16 cellular contexts compared by ENCODE assay signal in genomic region chr3:61315874-61316273, GRCh38.
A peak's percentile ranks its signal among the peaks of the same experiment; 100 is the strongest.
DNase-seq lines count a peak whose midpoint lies in the region; ATAC-seq and TF ChIP-seq lines count a peak whose summit lies in the region.
"Had no signal": no experiment of that assay in that cellular context is flagged by ENCODE, and none has a peak within 500 bp of the region (broad histone marks: within the 10 kb centered on the region; RNA-seq: fewer than 3 reads in every experiment).

No MANE protein-coding gene starts in this region.

- H3K14ac ChIP-seq in neuronal stem cell (ENCODE audit: low read length): no peak overlapping the region

- H3K27me3 ChIP-seq in GM23248 (replicated peaks; ENCODE audit: insufficient read depth): no peaks in the 10 kb centered on the region
- no peaks in the 10 kb centered on the region for H3K27me3 ChIP-seq in neuronal stem cell (ENCODE audit: control insufficient read depth in 3 of 3, insufficient read depth in 3 of 3, low read depth in 1 of 3, low read length in 3 of 3)

- H4K20me1 ChIP-seq in GM23248 (ENCODE audit: insufficient read depth): no peaks in the 10 kb centered on the region

- H3K4me3 ChIP-seq in GM23248 (no peak overlapping the region), fibroblast of villous mesenchyme (ENCODE audit: low read depth, low read length) (no peak overlapping the region), neuronal stem cell (ENCODE audit: low read length in 2 of 2) (no peak overlapping the region)

- DNase-seq in GM23248 (peak; percentile 35), RPMI7951 (ENCODE audit: low read depth) (peak; percentile 27), fibroblast of villous mesenchyme (ENCODE audit: low read depth) (peak; percentile 2), neuronal stem cell (ENCODE audit: low spot score) (peak; percentile 11), DMS79 (lab: John Stamatoyannopoulos, UW) (no peak), GM19238 (ENCODE audit: insufficient read length, low spot score) (no peak)
- DNase-seq: activated CD4-positive, alpha-beta T cell treated with anti-CD3 and anti-CD28 coated beads for 4 hours; activated effector memory CD4-positive, alpha-beta T cell treated with Interleukin-2 at 50 U/mL for 16 hours; CD8-positive, alpha-beta T cell; NCI-H1092 treated with DMSO at 0.1 percent for 48 hours; NCI-H524; occipital lobe; SIG-M5; stimulated activated CD4-positive, alpha-beta T cell treated with anti-CD3 and anti-CD28 coated beads, Interleukin-1b, Interleukin-23, amount 100 ng/mL, for 48 hours; stimulated activated naive CD4-positive, alpha-beta T cell treated with Interleukin-2 at 50 U/mL for 16 hours had no signal

- WGBS in GM23248 (ENCODE audit: low coverage in 1 of 2, low lambda C conversion rate in 2 of 2, missing lambda C conversion rate in 2 of 2), 2 experiments: 9 to 13% methylated on average over 3 of the region's 3 CpGs
- WGBS in neuronal stem cell (ENCODE audit: extremely low coverage in 2 of 2, insufficient read length in 2 of 2, insufficient replicate concordance in 1 of 2), 2 donors: no CpG with 5 or more reads among the region's 3 CpGs

- no peaks in the 10 kb centered on the region for H3K9me2 ChIP-seq in GM23248 (ENCODE audit: insufficient read depth)

- H2BK12ac ChIP-seq in neuronal stem cell (ENCODE audit: low read length): no peak overlapping the region

- no peak overlapping the region for H2BK15ac ChIP-seq in neuronal stem cell (ENCODE audit: low read length)

- H3K4ac ChIP-seq in neuronal stem cell (ENCODE audit: low read length): no peak overlapping the region

- H3K9me3 ChIP-seq in GM23248 (ENCODE audit: low read depth): no peaks in the 10 kb centered on the region
- H3K9me3 ChIP-seq in neuronal stem cell (replicated peaks in 1 of 2; ENCODE audit: control insufficient read depth in 2 of 2, insufficient read depth in 1 of 2, low read depth in 1 of 2, low read length in 2 of 2): no peaks in the 10 kb centered on the region

- H2BK120ac ChIP-seq in neuronal stem cell (ENCODE audit: low read depth, low read length): no peak overlapping the region

- H3F3A ChIP-seq in GM23248 (ENCODE audit: insufficient read depth): no peaks in the 10 kb centered on the region

- no peaks in the 10 kb centered on the region for H3K4me1 ChIP-seq in GM23248 (ENCODE audit: insufficient read depth)
- no peaks in the 10 kb centered on the region for H3K4me1 ChIP-seq in neuronal stem cell (ENCODE audit: control insufficient read depth in 2 of 2, insufficient read depth in 1 of 2, low read depth in 1 of 2, low read length in 2 of 2)

- no peak overlapping the region for H4K91ac ChIP-seq in neuronal stem cell (ENCODE audit: low read depth, low read length, poor library complexity)

- H3K79me2 ChIP-seq in GM23248 (ENCODE audit: insufficient read depth): no peaks in the 10 kb centered on the region

- no peak overlapping the region for H2BK5ac ChIP-seq in neuronal stem cell (ENCODE audit: low read length)

- no peak overlapping the region for H4K8ac ChIP-seq in neuronal stem cell (ENCODE audit: low read depth, low read length)

- no peak overlapping the region for H3K9ac ChIP-seq in GM23248
- no peak overlapping the region for H3K9ac ChIP-seq in neuronal stem cell (ENCODE audit: low read depth, low read length, poor library complexity)

- H2AFZ ChIP-seq in GM23248 (no peak overlapping the region), neuronal stem cell (ENCODE audit: low read length) (no peak overlapping the region)

- no peak for TF ChIP-seq CTCF in fibroblast of villous mesenchyme (IDR thresholded peaks at IDR 0.05; ENCODE audit: insufficient read depth, low read depth, low read length)

- no peak for ATAC-seq in HG02973 (IDR thresholded peaks at IDR 0.05; ENCODE audit: unreplicated experiment)
- ATAC-seq: CD8-positive, alpha-beta T cell had no signal

- H2AK5ac ChIP-seq in neuronal stem cell (ENCODE audit: low read depth, low read length): no peak overlapping the region

- H3K4me2 ChIP-seq in GM23248 (ENCODE audit: unreplicated experiment) (no peak overlapping the region), neuronal stem cell (ENCODE audit: insufficient read depth, low read length, poor library complexity, severe bottlenecking) (no peak overlapping the region)

- H3K23ac ChIP-seq in neuronal stem cell (ENCODE audit: low read depth, low read length, poor library complexity): no peak overlapping the region

- in situ Hi-C loops in GM23248 (cut with MboI): no loop called here

- no peaks in the 10 kb centered on the region for H3K79me1 ChIP-seq in neuronal stem cell (ENCODE audit: low read depth, low read length)

- H3K36me3 ChIP-seq in GM23248 (ENCODE audit: low read depth) (no peaks in the 10 kb centered on the region), neuronal stem cell (replicated peaks in 1 of 2; ENCODE audit: control insufficient read depth in 2 of 2, insufficient read depth in 2 of 2, low read length in 2 of 2) (no peaks in the 10 kb centered on the region)

- no peak overlapping the region for H3K18ac ChIP-seq in neuronal stem cell (ENCODE audit: low read length)

- H3K27ac ChIP-seq in GM23248: no peak overlapping the region
- H3K27ac ChIP-seq in neuronal stem cell (replicated peaks; ENCODE audit: low read length): no peak overlapping the region

Comparison
In these comparisons a context has a peak if more than half of its experiments do, and no peak if none do; other contexts are left out.
1. DNase-seq: peak in GM23248 (single experiment), RPMI7951 (single experiment), fibroblast of villous mesenchyme (single experiment) and neuronal stem cell (single experiment); none in DMS79 (single experiment) and GM19238 (single experiment).